Comparison of ENCODE assay signal across 12 cellular contexts in the genomic region with DNA sequence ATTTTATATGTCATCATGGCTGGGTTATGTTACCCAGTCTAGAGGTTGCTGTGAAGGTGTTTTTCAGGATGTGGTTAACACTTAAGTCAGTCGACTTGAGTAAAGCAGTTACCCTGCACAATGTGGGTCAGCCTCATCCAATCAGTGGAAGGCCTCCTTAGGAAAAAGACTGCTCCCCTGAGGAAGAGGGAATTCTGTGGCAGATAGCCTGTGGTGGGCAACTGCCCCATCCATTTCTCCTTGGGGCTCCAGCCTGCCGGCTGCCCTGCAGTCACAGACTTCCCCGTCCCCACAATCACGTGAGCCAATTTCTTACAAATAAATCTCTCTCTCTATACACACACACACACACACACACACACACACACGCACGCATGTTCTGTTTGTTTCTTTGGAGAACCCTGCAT. TPM values are rescaled to one million over a fixed set of nuclear protein-coding genes. Genes with fewer than 3 reads are reported as not detected.
A peak's percentile ranks its signal among the peaks of the same experiment; 100 is the strongest.
DNase-seq lines count a peak whose midpoint lies in the region; ATAC-seq and TF ChIP-seq lines count a peak whose summit lies in the region.
"Had no signal": no experiment of that assay in that cellular context is flagged by ENCODE, and none has a peak within 500 bp of the region (broad histone marks: within the 10 kb centered on the region; RNA-seq: fewer than 3 reads in every experiment).

No MANE protein-coding gene starts in this region.

- peak overlapping the region; percentile 94 to 95 for H3K27ac Mint-ChIP-seq in T-cell
- H3K27ac Mint-ChIP-seq in stimulated activated naive CD8-positive, alpha-beta T cell treated with anti-CD3 and anti-CD28 coated beads, Interleukin-15, Interleukin-2, amounts not matched to agents 100 ng/mL and 50 ng/mL, for 24 hours, result peak overlapping the region; percentile 33

- H3K4me1 ChIP-seq in suprapubic skin, result no peaks in the 10 kb centered on the region
- H3K4me1 ChIP-seq: tibial artery had no signal

- peaks cover 4 to 15% (median 12%) of the 10 kb centered on the region in 3 donors for H3K9me3 Mint-ChIP-seq in T-cell
- H3K9me3 Mint-ChIP-seq in stimulated activated naive CD8-positive, alpha-beta T cell treated with anti-CD3 and anti-CD28 coated beads, Interleukin-15, Interleukin-2, amounts not matched to agents 100 ng/mL and 50 ng/mL, for 24 hours, result peaks cover 9% of the 10 kb centered on the region

- TF ChIP-seq POLR2A in suprapubic skin (IDR thresholded peaks at IDR 0.05), result no peak

- no peak for TF ChIP-seq CTCF in suprapubic skin (IDR thresholded peaks at IDR 0.05)

- H3K36me3 ChIP-seq in suprapubic skin, result peaks cover 58% of the 10 kb centered on the region
- H3K36me3 ChIP-seq: cardiac muscle cell had no signal

- WGBS in suprapubic skin, result 89% methylated on average over 6 of the region's 6 CpGs

- H3K27me3 Mint-ChIP-seq in T-cell, result no peaks in the 10 kb centered on the region
- H3K27me3 Mint-ChIP-seq in stimulated activated naive CD8-positive, alpha-beta T cell treated with anti-CD3 and anti-CD28 coated beads, Interleukin-15, Interleukin-2, amounts not matched to agents 100 ng/mL and 50 ng/mL, for 24 hours, result no peaks in the 10 kb centered on the region

- no peak for TF ChIP-seq EP300 in suprapubic skin (IDR thresholded peaks at IDR 0.05)

- POLR2A ChIA-PET in T-cell (lab: Charles Lee), result no interaction called here

- peak; percentile 12 for DNase-seq in NK-92 treated with Interleukin-12 subunit alpha and Interleukin-12 subunit beta, amount 100 ng/mL, for 24 hours (lab: John Stamatoyannopoulos, UW)
- DNase-seq in NK-92 (lab: John Stamatoyannopoulos, UW; ENCODE audit: unreplicated experiment) (no peak), T-cell (peak; percentile 45 to 79 (median 61)), suprapubic skin (ENCODE audit: low spot score in 2 of 2) (no peak), epidermal melanocyte (ENCODE audit: insufficient read length, low spot score) (no peak)
- peak; percentile 75 for DNase-seq in activated effector memory CD4-positive, alpha-beta T cell treated with anti-CD3 and anti-CD28 coated beads, Interleukin-2, amount 50 U/mL, for 16 hours
- DNase-seq: mammary epithelial cell, NCI-H446 had no signal

- H3K27me3 ChIP-seq in suprapubic skin, result no peaks in the 10 kb centered on the region
- H3K27me3 ChIP-seq: cardiac muscle cell, tibial artery had no signal

- no peaks in the 10 kb centered on the region for H3K9me3 ChIP-seq in suprapubic skin
- H3K9me3 ChIP-seq: tibial artery had no signal

- ATAC-seq in T-cell (replicated peaks in 1 of 4), result peak; percentile 81 to 91 (median 82)
- no peak for ATAC-seq in GM21529 (IDR thresholded peaks at IDR 0.05; ENCODE audit: unreplicated experiment)

- peaks cover 82 to 92% (median 91%) of the 10 kb centered on the region in 3 donors for H3K4me1 Mint-ChIP-seq in T-cell
- peaks cover 76% of the 10 kb centered on the region for H3K4me1 Mint-ChIP-seq in stimulated activated naive CD8-positive, alpha-beta T cell treated with anti-CD3 and anti-CD28 coated beads, Interleukin-15, Interleukin-2, amounts not matched to agents 100 ng/mL and 50 ng/mL, for 24 hours (ENCODE audit: low read depth)

- peaks cover 20% of the 10 kb centered on the region for H3K36me3 Mint-ChIP-seq in T-cell
- peaks cover 13% of the 10 kb centered on the region for H3K36me3 Mint-ChIP-seq in stimulated activated naive CD8-positive, alpha-beta T cell treated with anti-CD3 and anti-CD28 coated beads, Interleukin-15, Interleukin-2, amounts not matched to agents 100 ng/mL and 50 ng/mL, for 24 hours (ENCODE audit: low read depth)

- no peak overlapping the region for H3K27ac ChIP-seq in suprapubic skin
- H3K27ac ChIP-seq: cardiac muscle cell, tibial artery had no signal

- peak overlapping the region; percentile 51 to 77 (median 55) for H3K4me3 Mint-ChIP-seq in T-cell
- peak overlapping the region; percentile 0 for H3K4me3 Mint-ChIP-seq in stimulated activated naive CD8-positive, alpha-beta T cell treated with anti-CD3 and anti-CD28 coated beads, Interleukin-15, Interleukin-2, amounts not matched to agents 100 ng/mL and 50 ng/mL, for 24 hours

- H3K4me3 ChIP-seq in suprapubic skin, result no peak overlapping the region
- H3K4me3 ChIP-seq: cardiac muscle cell, tibial artery had no signal

- CTCF ChIA-PET in T-cell (lab: Charles Lee), result interaction anchor here in 1 of 2 donors (0.6 to 0.8 kb wide), 2 partner anchors 18 to 36 kb away, joined by 3 to 5 read pairs; no protein-coding TSS in a partner anchor

RNA-seq across cellular contexts. Expression of a gene that starts 34.5 kb away (rescaled TPM):
- total RNA-seq in T-cell, result 10 to 100 TPM; 23.8 to 31.2 (median 27.5) TPM
- 10 to 100 TPM; 31.9 to 54.0 (median 42.5) TPM for total RNA-seq in suprapubic skin

Comparison
In these comparisons a context has a peak if more than half of its experiments do, and no peak if none do; other contexts are left out.
1. DNase-seq: peak in NK-92 treated with Interleukin-12 subunit alpha and Interleukin-12 subunit beta, amount 100 ng/mL, for 24 hours (single experiment), T-cell (34 of 34) and activated effector memory CD4-positive, alpha-beta T cell treated with anti-CD3 and anti-CD28 coated beads, Interleukin-2, amount 50 U/mL, for 16 hours (single experiment); none in NK-92 (single experiment), suprapubic skin (0 of 2) and epidermal melanocyte (single experiment).